10 cellular contexts compared by ENCODE assay signal in the genomic region with DNA sequence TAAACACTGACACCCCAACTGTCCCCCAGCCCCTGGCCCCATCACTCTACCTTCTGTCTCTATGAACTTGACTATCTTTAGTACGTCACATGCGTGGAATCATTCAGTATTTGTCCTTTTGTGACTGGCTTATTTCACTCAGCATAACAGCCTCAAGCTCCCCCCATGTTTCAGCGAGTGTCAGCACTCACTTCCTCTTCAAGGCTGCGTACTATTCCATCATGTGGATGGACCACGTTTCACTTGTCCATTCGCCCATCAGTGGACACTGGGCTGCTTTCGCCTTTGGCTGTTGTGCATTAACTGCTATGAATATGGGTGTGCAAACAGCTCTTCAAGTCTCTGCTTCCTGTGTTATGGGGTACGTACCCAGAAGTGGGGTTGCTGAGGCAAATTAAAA.
"Had no signal": no experiment of that assay in that cellular context is flagged by ENCODE, and none has a peak within 500 bp of the region (broad histone marks: within the 10 kb centered on the region; RNA-seq: fewer than 3 reads in every experiment).

No MANE protein-coding gene starts in this region.

- H3K9ac ChIP-seq: GM23248 had no signal

- H2AFZ ChIP-seq: GM23248, GM23338 had no signal

- H3K4me2 ChIP-seq: GM23338 had no signal

- ATAC-seq: GM23338, HCT116 had no signal

- DNase-seq: GM23248, GOT3, H9, HCEC 1CT, HFFc6 had no signal

- H3K27ac ChIP-seq: GM23248 had no signal

- FAIRE-seq: H1, H54 had no signal

- H3K9me3 ChIP-seq: HAP-1 had no signal

- H3K4me1 ChIP-seq: HAP-1 had no signal

- H3K4me3 ChIP-seq: GM23248, GM23338, HAP-1 had no signal

- H3K36me3 ChIP-seq: HAP-1 had no signal
